In the genomic region with DNA sequence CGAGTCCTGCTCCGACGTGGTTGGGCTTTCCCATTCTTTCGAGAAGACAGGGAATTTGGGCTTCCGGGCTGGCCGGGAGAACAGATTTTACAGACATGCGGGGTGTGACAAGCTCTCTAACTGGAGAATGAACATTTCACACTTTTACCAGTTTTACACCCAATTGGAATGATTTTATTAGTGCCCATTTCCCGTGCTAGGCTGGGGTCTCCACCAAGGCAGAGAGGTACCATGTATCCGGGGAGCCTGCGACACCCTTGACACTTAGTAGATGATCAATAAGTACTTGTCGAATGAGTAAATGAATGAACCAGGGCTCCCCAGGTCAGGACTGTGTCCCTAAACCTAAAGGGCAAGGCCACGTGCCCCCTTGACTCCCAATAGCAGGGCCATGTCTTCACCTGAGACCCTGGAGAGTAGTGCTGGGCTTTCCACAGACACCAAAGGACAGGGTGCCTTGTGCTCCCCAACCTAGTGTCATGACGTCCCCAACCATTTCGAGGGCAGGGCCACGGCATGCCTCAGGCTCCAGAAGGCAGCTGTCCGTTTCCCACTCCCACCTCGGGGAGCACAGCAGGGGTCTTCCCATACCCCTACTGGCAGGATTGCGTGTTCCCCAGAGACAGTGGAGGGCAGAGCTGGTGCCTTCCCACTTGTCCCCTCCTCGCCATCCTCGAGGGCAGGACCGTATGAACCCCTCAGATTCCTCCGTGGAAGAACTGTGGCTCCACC, we compare ENCODE assay signal across 2 cellular contexts.
TF ChIP-seq lines count a peak whose summit lies in the region.

No MANE protein-coding gene starts in this region.

TF ChIP-seq in K562, 482 proteins besides CTCF, POLR2A, EP300 and RAD21 (continued from another document and continues in another):
- TF ChIP-seq SMAD3 (CRISPR knock-in tag; conservative IDR thresholded peaks at IDR 0.05) (no peak), SMAD4 (CRISPR knock-in tag; conservative IDR thresholded peaks at IDR 0.05) (peak; percentile 52), ZNF586 (CRISPR knock-in tag; conservative IDR thresholded peaks at IDR 0.05) (no peak), OTX1 (CRISPR knock-in tag; IDR thresholded peaks at IDR 0.05) (no peak), JUNB (CRISPR knock-in tag; conservative IDR thresholded peaks at IDR 0.05) (no peak), ZFP1 (CRISPR knock-in tag; IDR thresholded peaks at IDR 0.05) (no peak), RBM15 (IDR thresholded peaks at IDR 0.05; ENCODE audit: insufficient read depth, low read length) (no peak), CTBP1 (IDR thresholded peaks at IDR 0.05; ENCODE audit: borderline replicate concordance) (no peak), ZNF785 (CRISPR knock-in tag; IDR thresholded peaks at IDR 0.05) (no peak), FOXK1 (CRISPR knock-in tag; IDR thresholded peaks at IDR 0.05; ENCODE audit: borderline replicate concordance) (no peak; the same call in 1 of the 2 replicates), PRMT5 (CRISPR knock-in tag; IDR thresholded peaks at IDR 0.05) (no peak), ZNF76 (CRISPR knock-in tag; IDR thresholded peaks at IDR 0.05; ENCODE audit: borderline replicate concordance) (peak; percentile 30; the same call in 1 of the 2 replicates), SMC3 (conservative IDR thresholded peaks at IDR 0.05; ENCODE audit: insufficient read depth, low read depth, low read length) (no peak), MCM7 (IDR thresholded peaks at IDR 0.05) (no peak)
- TF ChIP-seq, protein P1, sequence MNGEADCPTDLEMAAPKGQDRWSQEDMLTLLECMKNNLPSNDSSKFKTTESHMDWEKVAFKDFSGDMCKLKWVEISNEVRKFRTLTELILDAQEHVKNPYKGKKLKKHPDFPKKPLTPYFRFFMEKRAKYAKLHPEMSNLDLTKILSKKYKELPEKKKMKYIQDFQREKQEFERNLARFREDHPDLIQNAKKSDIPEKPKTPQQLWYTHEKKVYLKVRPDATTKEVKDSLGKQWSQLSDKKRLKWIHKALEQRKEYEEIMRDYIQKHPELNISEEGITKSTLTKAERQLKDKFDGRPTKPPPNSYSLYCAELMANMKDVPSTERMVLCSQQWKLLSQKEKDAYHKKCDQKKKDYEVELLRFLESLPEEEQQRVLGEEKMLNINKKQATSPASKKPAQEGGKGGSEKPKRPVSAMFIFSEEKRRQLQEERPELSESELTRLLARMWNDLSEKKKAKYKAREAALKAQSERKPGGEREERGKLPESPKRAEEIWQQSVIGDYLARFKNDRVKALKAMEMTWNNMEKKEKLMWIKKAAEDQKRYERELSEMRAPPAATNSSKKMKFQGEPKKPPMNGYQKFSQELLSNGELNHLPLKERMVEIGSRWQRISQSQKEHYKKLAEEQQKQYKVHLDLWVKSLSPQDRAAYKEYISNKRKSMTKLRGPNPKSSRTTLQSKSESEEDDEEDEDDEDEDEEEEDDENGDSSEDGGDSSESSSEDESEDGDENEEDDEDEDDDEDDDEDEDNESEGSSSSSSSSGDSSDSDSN (IDR thresholded peaks at IDR 0.05; ENCODE audit: borderline replicate concordance in 1 of 2, low read depth in 2 of 2, low read length in 2 of 2) = 0 out of 4 replicates have a peak, but pooled peaks of 1 of the 2 experiments have one; percentile 7
- TF ChIP-seq, protein P2, sequence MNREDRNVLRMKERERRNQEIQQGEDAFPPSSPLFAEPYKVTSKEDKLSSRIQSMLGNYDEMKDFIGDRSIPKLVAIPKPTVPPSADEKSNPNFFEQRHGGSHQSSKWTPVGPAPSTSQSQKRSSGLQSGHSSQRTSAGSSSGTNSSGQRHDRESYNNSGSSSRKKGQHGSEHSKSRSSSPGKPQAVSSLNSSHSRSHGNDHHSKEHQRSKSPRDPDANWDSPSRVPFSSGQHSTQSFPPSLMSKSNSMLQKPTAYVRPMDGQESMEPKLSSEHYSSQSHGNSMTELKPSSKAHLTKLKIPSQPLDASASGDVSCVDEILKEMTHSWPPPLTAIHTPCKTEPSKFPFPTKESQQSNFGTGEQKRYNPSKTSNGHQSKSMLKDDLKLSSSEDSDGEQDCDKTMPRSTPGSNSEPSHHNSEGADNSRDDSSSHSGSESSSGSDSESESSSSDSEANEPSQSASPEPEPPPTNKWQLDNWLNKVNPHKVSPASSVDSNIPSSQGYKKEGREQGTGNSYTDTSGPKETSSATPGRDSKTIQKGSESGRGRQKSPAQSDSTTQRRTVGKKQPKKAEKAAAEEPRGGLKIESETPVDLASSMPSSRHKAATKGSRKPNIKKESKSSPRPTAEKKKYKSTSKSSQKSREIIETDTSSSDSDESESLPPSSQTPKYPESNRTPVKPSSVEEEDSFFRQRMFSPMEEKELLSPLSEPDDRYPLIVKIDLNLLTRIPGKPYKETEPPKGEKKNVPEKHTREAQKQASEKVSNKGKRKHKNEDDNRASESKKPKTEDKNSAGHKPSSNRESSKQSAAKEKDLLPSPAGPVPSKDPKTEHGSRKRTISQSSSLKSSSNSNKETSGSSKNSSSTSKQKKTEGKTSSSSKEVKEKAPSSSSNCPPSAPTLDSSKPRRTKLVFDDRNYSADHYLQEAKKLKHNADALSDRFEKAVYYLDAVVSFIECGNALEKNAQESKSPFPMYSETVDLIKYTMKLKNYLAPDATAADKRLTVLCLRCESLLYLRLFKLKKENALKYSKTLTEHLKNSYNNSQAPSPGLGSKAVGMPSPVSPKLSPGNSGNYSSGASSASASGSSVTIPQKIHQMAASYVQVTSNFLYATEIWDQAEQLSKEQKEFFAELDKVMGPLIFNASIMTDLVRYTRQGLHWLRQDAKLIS (CRISPR knock-in tag; IDR thresholded peaks at IDR 0.05) = no peak
- TF ChIP-seq, protein P3, sequence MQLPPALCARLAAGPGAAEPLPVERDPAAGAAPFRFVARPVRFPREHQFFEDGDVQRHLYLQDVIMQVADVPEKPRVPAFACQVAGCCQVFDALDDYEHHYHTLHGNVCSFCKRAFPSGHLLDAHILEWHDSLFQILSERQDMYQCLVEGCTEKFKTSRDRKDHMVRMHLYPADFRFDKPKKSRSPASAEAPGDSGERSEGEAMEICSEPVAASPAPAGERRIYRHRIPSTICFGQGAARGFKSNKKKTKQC (CRISPR knock-in tag; IDR thresholded peaks at IDR 0.05) = no peak; the same call in 1 of the 2 replicates
- TF ChIP-seq, protein P4, sequence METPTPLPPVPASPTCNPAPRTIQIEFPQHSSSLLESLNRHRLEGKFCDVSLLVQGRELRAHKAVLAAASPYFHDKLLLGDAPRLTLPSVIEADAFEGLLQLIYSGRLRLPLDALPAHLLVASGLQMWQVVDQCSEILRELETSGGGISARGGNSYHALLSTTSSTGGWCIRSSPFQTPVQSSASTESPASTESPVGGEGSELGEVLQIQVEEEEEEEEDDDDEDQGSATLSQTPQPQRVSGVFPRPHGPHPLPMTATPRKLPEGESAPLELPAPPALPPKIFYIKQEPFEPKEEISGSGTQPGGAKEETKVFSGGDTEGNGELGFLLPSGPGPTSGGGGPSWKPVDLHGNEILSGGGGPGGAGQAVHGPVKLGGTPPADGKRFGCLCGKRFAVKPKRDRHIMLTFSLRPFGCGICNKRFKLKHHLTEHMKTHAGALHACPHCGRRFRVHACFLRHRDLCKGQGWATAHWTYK (CRISPR knock-in tag; IDR thresholded peaks at IDR 0.05) = 0 out of 2 replicates have a peak, but pooled peaks have one; percentile 22
- TF ChIP-seq, protein P5, sequence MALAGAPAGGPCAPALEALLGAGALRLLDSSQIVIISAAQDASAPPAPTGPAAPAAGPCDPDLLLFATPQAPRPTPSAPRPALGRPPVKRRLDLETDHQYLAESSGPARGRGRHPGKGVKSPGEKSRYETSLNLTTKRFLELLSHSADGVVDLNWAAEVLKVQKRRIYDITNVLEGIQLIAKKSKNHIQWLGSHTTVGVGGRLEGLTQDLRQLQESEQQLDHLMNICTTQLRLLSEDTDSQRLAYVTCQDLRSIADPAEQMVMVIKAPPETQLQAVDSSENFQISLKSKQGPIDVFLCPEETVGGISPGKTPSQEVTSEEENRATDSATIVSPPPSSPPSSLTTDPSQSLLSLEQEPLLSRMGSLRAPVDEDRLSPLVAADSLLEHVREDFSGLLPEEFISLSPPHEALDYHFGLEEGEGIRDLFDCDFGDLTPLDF (CRISPR knock-in tag; IDR thresholded peaks at IDR 0.05) = 0 out of 2 replicates have a peak, but pooled peaks have one; percentile 44

TF ChIP-seq in HepG2, 621 proteins besides CTCF, POLR2A, EP300 and RAD21 (continued from another document and continues in another):
- TF ChIP-seq, protein P6, sequence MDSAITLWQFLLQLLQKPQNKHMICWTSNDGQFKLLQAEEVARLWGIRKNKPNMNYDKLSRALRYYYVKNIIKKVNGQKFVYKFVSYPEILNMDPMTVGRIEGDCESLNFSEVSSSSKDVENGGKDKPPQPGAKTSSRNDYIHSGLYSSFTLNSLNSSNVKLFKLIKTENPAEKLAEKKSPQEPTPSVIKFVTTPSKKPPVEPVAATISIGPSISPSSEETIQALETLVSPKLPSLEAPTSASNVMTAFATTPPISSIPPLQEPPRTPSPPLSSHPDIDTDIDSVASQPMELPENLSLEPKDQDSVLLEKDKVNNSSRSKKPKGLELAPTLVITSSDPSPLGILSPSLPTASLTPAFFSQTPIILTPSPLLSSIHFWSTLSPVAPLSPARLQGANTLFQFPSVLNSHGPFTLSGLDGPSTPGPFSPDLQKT (CRISPR knock-in tag; IDR thresholded peaks at IDR 0.05; ENCODE audit: borderline replicate concordance) = no peak
- TF ChIP-seq PHF20 (CRISPR knock-in tag; IDR thresholded peaks at IDR 0.05) (no peak), TP53 (CRISPR knock-in tag; conservative IDR thresholded peaks at IDR 0.05) (no peak), ZKSCAN5 (CRISPR knock-in tag; IDR thresholded peaks at IDR 0.05) (no peak), HIVEP1 (CRISPR knock-in tag; IDR thresholded peaks at IDR 0.05) (no peak; the same call in 1 of the 2 replicates), PCBP1 (IDR thresholded peaks at IDR 0.05; ENCODE audit: borderline replicate concordance, low read depth, low read length) (no peak), SRF (IDR thresholded peaks at IDR 0.05; ENCODE audit: low read depth, low read length) (no peak), PITX1 (CRISPR knock-in tag; IDR thresholded peaks at IDR 0.05) (no peak), TEAD2 (CRISPR knock-in tag; IDR thresholded peaks at IDR 0.05) (no peak), FOXP1 (IDR thresholded peaks at IDR 0.05) (no peak), FOXP1 (CRISPR knock-in tag; IDR thresholded peaks at IDR 0.05) (no peak), IKZF4 (CRISPR knock-in tag; IDR thresholded peaks at IDR 0.05; ENCODE audit: borderline replicate concordance, low read depth, not compliant biosample characterization) (no peak), ZNF234 (CRISPR knock-in tag; conservative IDR thresholded peaks at IDR 0.05) (no peak), ZFYVE20 (CRISPR knock-in tag; IDR thresholded peaks at IDR 0.05; ENCODE audit: borderline replicate concordance, low read depth) (no peak)
- TF ChIP-seq, protein P7, sequence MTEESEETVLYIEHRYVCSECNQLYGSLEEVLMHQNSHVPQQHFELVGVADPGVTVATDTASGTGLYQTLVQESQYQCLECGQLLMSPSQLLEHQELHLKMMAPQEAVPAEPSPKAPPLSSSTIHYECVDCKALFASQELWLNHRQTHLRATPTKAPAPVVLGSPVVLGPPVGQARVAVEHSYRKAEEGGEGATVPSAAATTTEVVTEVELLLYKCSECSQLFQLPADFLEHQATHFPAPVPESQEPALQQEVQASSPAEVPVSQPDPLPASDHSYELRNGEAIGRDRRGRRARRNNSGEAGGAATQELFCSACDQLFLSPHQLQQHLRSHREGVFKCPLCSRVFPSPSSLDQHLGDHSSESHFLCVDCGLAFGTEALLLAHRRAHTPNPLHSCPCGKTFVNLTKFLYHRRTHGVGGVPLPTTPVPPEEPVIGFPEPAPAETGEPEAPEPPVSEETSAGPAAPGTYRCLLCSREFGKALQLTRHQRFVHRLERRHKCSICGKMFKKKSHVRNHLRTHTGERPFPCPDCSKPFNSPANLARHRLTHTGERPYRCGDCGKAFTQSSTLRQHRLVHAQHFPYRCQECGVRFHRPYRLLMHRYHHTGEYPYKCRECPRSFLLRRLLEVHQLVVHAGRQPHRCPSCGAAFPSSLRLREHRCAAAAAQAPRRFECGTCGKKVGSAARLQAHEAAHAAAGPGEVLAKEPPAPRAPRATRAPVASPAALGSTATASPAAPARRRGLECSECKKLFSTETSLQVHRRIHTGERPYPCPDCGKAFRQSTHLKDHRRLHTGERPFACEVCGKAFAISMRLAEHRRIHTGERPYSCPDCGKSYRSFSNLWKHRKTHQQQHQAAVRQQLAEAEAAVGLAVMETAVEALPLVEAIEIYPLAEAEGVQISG (CRISPR knock-in tag; IDR thresholded peaks at IDR 0.05) = no peak
- TF ChIP-seq, protein P8, sequence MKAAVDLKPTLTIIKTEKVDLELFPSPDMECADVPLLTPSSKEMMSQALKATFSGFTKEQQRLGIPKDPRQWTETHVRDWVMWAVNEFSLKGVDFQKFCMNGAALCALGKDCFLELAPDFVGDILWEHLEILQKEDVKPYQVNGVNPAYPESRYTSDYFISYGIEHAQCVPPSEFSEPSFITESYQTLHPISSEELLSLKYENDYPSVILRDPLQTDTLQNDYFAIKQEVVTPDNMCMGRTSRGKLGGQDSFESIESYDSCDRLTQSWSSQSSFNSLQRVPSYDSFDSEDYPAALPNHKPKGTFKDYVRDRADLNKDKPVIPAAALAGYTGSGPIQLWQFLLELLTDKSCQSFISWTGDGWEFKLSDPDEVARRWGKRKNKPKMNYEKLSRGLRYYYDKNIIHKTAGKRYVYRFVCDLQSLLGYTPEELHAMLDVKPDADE (CRISPR knock-in tag; IDR thresholded peaks at IDR 0.05) = no peak
- TF ChIP-seq, protein P9, sequence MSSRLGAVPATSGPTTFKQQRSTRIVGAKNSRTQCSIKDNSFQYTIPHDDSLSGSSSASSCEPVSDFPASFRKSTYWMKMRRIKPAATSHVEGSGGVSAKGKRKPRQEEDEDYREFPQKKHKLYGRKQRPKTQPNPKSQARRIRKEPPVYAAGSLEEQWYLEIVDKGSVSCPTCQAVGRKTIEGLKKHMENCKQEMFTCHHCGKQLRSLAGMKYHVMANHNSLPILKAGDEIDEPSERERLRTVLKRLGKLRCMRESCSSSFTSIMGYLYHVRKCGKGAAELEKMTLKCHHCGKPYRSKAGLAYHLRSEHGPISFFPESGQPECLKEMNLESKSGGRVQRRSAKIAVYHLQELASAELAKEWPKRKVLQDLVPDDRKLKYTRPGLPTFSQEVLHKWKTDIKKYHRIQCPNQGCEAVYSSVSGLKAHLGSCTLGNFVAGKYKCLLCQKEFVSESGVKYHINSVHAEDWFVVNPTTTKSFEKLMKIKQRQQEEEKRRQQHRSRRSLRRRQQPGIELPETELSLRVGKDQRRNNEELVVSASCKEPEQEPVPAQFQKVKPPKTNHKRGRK (CRISPR knock-in tag; IDR thresholded peaks at IDR 0.05) = no peak
- TF ChIP-seq, protein P10, sequence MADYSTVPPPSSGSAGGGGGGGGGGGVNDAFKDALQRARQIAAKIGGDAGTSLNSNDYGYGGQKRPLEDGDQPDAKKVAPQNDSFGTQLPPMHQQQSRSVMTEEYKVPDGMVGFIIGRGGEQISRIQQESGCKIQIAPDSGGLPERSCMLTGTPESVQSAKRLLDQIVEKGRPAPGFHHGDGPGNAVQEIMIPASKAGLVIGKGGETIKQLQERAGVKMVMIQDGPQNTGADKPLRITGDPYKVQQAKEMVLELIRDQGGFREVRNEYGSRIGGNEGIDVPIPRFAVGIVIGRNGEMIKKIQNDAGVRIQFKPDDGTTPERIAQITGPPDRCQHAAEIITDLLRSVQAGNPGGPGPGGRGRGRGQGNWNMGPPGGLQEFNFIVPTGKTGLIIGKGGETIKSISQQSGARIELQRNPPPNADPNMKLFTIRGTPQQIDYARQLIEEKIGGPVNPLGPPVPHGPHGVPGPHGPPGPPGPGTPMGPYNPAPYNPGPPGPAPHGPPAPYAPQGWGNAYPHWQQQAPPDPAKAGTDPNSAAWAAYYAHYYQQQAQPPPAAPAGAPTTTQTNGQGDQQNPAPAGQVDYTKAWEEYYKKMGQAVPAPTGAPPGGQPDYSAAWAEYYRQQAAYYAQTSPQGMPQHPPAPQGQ (CRISPR knock-in tag; IDR thresholded peaks at IDR 0.05; ENCODE audit: borderline replicate concordance) = no peak
- TF ChIP-seq, protein P11, sequence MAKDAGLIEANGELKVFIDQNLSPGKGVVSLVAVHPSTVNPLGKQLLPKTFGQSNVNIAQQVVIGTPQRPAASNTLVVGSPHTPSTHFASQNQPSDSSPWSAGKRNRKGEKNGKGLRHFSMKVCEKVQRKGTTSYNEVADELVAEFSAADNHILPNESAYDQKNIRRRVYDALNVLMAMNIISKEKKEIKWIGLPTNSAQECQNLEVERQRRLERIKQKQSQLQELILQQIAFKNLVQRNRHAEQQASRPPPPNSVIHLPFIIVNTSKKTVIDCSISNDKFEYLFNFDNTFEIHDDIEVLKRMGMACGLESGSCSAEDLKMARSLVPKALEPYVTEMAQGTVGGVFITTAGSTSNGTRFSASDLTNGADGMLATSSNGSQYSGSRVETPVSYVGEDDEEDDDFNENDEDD (CRISPR knock-in tag; IDR thresholded peaks at IDR 0.05; ENCODE audit: borderline replicate concordance) = no peak
